Comparison of ENCODE assay signal across 9 cellular contexts in genomic region chr5:40437452-40437861, GRCh38.
A peak's percentile ranks its signal among the peaks of the same experiment; 100 is the strongest.
DNase-seq lines count a peak whose midpoint lies in the region; ATAC-seq, FAIRE-seq and TF ChIP-seq lines count a peak whose summit lies in the region.
"Had no signal": no experiment of that assay in that cellular context is flagged by ENCODE, and none has a peak within 500 bp of the region (broad histone marks: within the 10 kb centered on the region; RNA-seq: fewer than 3 reads in every experiment).

No MANE protein-coding gene starts in this region.

- WGBS in HepG2 (ENCODE audit: low lambda C conversion rate): 42% methylated on average over 4 of the region's 4 CpGs

- H3K9ac ChIP-seq in HepG2 (ENCODE audit: insufficient read depth, low read depth, low read length): no peak overlapping the region

- H3K27me3 Mint-ChIP-seq in activated B cell treated with CpG ODN at 0.5 μM for 24 hours: no peaks in the 10 kb centered on the region

- H3K36me3 Mint-ChIP-seq in activated B cell treated with CpG ODN at 0.5 μM for 24 hours (ENCODE audit: low read depth): no peaks in the 10 kb centered on the region

- no peaks in the 10 kb centered on the region for H3K27me3 ChIP-seq in HepG2 (ENCODE audit: control insufficient read depth in 1 of 2, insufficient read depth in 2 of 2, low read length in 2 of 2)
- no peaks in the 10 kb centered on the region for H3K27me3 ChIP-seq in H7 (ENCODE audit: control insufficient read depth, insufficient read depth, low read length)
- H3K27me3 ChIP-seq: adrenal gland had no signal

- in situ Hi-C loops in HepG2 (cut with HindIII; ENCODE audit: extremely low pct_ligation_motif_present, low pct_unique_long_range_greater_than_20kb): no loop called here

- H3K4me1 ChIP-seq in HepG2 (ENCODE audit: insufficient read depth, low read length): peaks cover 20% of the 10 kb centered on the region
- H3K4me1 ChIP-seq: adrenal gland had no signal

- intact Hi-C loops in activated B cell treated with CpG ODN at 0.5 μM for 24 hours (cut with micrococcal nuclease): loop anchor here (1.0 to 5.0 kb wide), 10 partner anchors 27 to 489 kb away; no protein-coding TSS in a partner anchor
- intact Hi-C loops in HepG2 (cut with micrococcal nuclease; ENCODE audit: unreplicated experiment): no loop called here

- peak; percentile 66 for DNase-seq in stimulated activated CD4-positive, alpha-beta T cell treated with anti-CD3 and anti-CD28 coated beads, Interleukin-15, amount 100 ng/mL, for 24 hours
- DNase-seq in stimulated activated CD4-positive, alpha-beta T cell treated with anti-CD3 and anti-CD28 coated beads, Interleukin-2, amount 100 ng/mL, for 48 hours: no peak
- DNase-seq in activated B cell treated with CpG ODN at 0.5 μM for 24 hours: no peak
- DNase-seq in HepG2 (ENCODE audit: low spot score): no peak
- no peak for DNase-seq in DMS 273 treated with DMSO at 0.1 percent for 48 hours (lab: John Stamatoyannopoulos, UW)
- DNase-seq in H7: no peak

- TF ChIP-seq EP300 in HepG2 (IDR thresholded peaks at IDR 0.05; ENCODE audit: low read depth in 2 of 2, low read length in 2 of 2): no peak
- TF ChIP-seq EP300 in HepG2 (CRISPR knock-in tag; IDR thresholded peaks at IDR 0.05; ENCODE audit: borderline replicate concordance): no peak

- peak; percentile 49 for ATAC-seq in HG03159 (IDR thresholded peaks at IDR 0.05; ENCODE audit: unreplicated experiment)
- peak; percentile 80 for ATAC-seq in activated B cell treated with CpG ODN at 0.5 μM for 24 hours (ENCODE audit: low read depth)
- ATAC-seq in HepG2: peak; percentile 20; the same call in 1 of the 3 replicates
- ATAC-seq in SK-N-SH treated with all-trans-retinoic acid at 6 μM for 48 hours: no peak

- POLR2A ChIA-PET in activated B cell treated with CpG ODN at 0.5 μM for 24 hours (lab: Charles Lee): interaction anchor here (0.5 to 2.7 kb wide), 13 partner anchors 9 to 412 kb away, joined by 3 to 14 read pairs (median 4); partner anchors contain the start of gene PTGER4
- POLR2A ChIA-PET in HepG2 (lab: Yijun Ruan, JAX): no interaction called here

- no peak overlapping the region for H3K27ac ChIP-seq in HepG2 (ENCODE audit: extremely low read length, insufficient read depth, low read length)
- H3K27ac ChIP-seq: adrenal gland had no signal

- TF ChIP-seq CTCF in activated B cell treated with CpG ODN at 0.5 μM for 24 hours (IDR thresholded peaks at IDR 0.05) (no peak), HepG2 (CRISPR knock-in tag; IDR thresholded peaks at IDR 0.05) (no peak)

- BruUV-seq in HepG2 (replicated peaks; lab: Mats Ljungman, UMichigan): no TSS peak

- H3K9me3 ChIP-seq in HepG2 (ENCODE audit: low read length): no peaks in the 10 kb centered on the region
- H3K9me3 ChIP-seq: adrenal gland had no signal

- CTCF ChIA-PET in activated B cell treated with CpG ODN at 0.5 μM for 24 hours (lab: Charles Lee) (interaction anchor here (0.9 to 2.2 kb wide), 5 partner anchors 9 to 249 kb away, joined by 3 to 7 read pairs (median 5); no protein-coding TSS in a partner anchor), HepG2 (lab: Yijun Ruan, JAX; ENCODE audit: low intra/inter-chr PET ratio, low total read pairs) (no interaction called here)

- TF ChIP-seq RAD21 in HepG2 (CRISPR knock-in tag; IDR thresholded peaks at IDR 0.05): no peak

- no peak overlapping the region for H3K4me3 ChIP-seq in HepG2 (replicated peaks in 1 of 3; ENCODE audit: insufficient read depth in 1 of 3, low read depth in 2 of 3, low read length in 3 of 3)
- no peak overlapping the region for H3K4me3 ChIP-seq in H7 (ENCODE audit: insufficient read depth, low read depth, low read length)
- H3K4me3 ChIP-seq: adrenal gland had no signal

- no peaks in the 10 kb centered on the region for H3K79me2 ChIP-seq in HepG2 (ENCODE audit: insufficient read depth, low read length)

- H2AFZ ChIP-seq in HepG2 (ENCODE audit: low read length): no peak overlapping the region

- peaks cover 45% of the 10 kb centered on the region for H3K4me1 Mint-ChIP-seq in activated B cell treated with CpG ODN at 0.5 μM for 24 hours

- no peak for FAIRE-seq in HepG2 (lab: Jason Lieb, UNC)

- H4K20me1 ChIP-seq in HepG2 (ENCODE audit: insufficient read depth, low read length): no peaks in the 10 kb centered on the region

- no peaks in the 10 kb centered on the region for H3K9me3 Mint-ChIP-seq in activated B cell treated with CpG ODN at 0.5 μM for 24 hours

- TF ChIP-seq POLR2A in HepG2 (IDR thresholded peaks at IDR 0.05; ENCODE audit: insufficient read depth in 1 of 2, low read depth in 2 of 2, low read length in 2 of 2): no peak

- H3K36me3 ChIP-seq in HepG2 (replicated peaks in 1 of 2; ENCODE audit: control insufficient read depth in 1 of 2, insufficient read depth in 2 of 2, low read length in 2 of 2): no peaks in the 10 kb centered on the region
- H3K36me3 ChIP-seq in H7 (replicated peaks; ENCODE audit: control insufficient read depth, insufficient read depth, low read length): no peaks in the 10 kb centered on the region
- H3K36me3 ChIP-seq: adrenal gland had no signal

- H3K4me3 Mint-ChIP-seq in activated B cell treated with CpG ODN at 0.5 μM for 24 hours: peak overlapping the region; percentile 56

- peak overlapping the region; percentile 54 for H3K27ac Mint-ChIP-seq in activated B cell treated with CpG ODN at 0.5 μM for 24 hours

- H3K4me2 ChIP-seq in HepG2 (ENCODE audit: low read depth, low read length): no peak overlapping the region

TF ChIP-seq in HepG2, 621 proteins besides CTCF, POLR2A, EP300 and RAD21:
- TF ChIP-seq MAFK (conservative IDR thresholded peaks at IDR 0.05 in 1 of 2, IDR thresholded peaks at IDR 0.05 in 1 of 2; ENCODE audit: low read length in 2 of 2) (peak; percentile 89 to 91), FOSL2 (CRISPR knock-in tag; IDR thresholded peaks at IDR 0.05) (peak; percentile 25; the same call in 1 of the 2 replicates), MAFF (IDR thresholded peaks at IDR 0.05; ENCODE audit: low read depth, low read length) (peak; percentile 91), HOXA7 (CRISPR knock-in tag; IDR thresholded peaks at IDR 0.05) (no peak)

TF ChIP-seq in SK-N-SH treated with all-trans-retinoic acid at 6 μM for 48 hours, 23 proteins besides CTCF, POLR2A, EP300 and RAD21:
- TF ChIP-seq, protein P1, sequence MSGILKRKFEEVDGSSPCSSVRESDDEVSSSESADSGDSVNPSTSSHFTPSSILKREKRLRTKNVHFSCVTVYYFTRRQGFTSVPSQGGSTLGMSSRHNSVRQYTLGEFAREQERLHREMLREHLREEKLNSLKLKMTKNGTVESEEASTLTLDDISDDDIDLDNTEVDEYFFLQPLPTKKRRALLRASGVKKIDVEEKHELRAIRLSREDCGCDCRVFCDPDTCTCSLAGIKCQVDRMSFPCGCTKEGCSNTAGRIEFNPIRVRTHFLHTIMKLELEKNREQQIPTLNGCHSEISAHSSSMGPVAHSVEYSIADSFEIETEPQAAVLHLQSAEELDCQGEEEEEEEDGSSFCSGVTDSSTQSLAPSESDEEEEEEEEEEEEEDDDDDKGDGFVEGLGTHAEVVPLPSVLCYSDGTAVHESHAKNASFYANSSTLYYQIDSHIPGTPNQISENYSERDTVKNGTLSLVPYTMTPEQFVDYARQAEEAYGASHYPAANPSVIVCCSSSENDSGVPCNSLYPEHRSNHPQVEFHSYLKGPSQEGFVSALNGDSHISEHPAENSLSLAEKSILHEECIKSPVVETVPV (CRISPR knock-in tag; IDR thresholded peaks at IDR 0.05): no peak
- TF ChIP-seq SNAI2 (CRISPR knock-in tag; IDR thresholded peaks at IDR 0.05) (no peak), ARNTL (CRISPR knock-in tag; IDR thresholded peaks at IDR 0.05; ENCODE audit: borderline replicate concordance, low read depth) (no peak), ZC3H10 (CRISPR knock-in tag; IDR thresholded peaks at IDR 0.05) (no peak), RARB (CRISPR knock-in tag; IDR thresholded peaks at IDR 0.05) (no peak)
